In the genomic region with DNA sequence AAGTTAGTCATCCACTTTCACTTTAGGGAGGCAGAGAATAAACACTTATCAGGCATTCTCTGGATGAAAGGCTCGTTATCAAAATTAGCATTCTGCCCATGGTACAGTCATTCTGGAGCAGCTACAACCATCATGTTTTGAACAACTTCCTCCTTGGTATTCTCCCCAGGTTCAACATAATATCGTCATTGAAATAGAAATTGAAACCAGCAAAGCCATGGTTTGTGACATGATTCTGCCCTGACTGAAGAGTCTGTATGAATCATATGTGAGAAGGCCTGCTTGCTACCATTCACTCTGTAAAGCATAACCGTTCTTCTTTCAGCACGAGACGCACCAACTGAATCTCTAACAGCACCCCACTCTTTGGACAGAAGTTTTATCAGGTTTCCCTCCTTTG, we compare ENCODE assay signal across 8 cellular contexts.
DNase-seq lines count a peak whose midpoint lies in the region; ATAC-seq, FAIRE-seq and TF ChIP-seq lines count a peak whose summit lies in the region.

No MANE protein-coding gene starts in this region.

- WGBS in GM12878 (ENCODE audit: insufficient coverage, insufficient replicate concordance, low lambda C conversion rate, missing lambda C conversion rate), result 3% methylated on average over 5 of the region's 5 CpGs
- WGBS in aorta, 2 donors, result 71 to 77% methylated on average over 5 of the region's 5 CpGs

- peak overlapping the region; percentile 63 for H2AFZ ChIP-seq in GM12878 (ENCODE audit: control insufficient read depth, low read depth, low read length)

- no peak for TF ChIP-seq RAD21 in GM12878 (IDR thresholded peaks at IDR 0.05; ENCODE audit: insufficient read depth, low read depth, low read length)

- no TSS peak for BruUV-seq in GM12878 (replicated peaks; lab: Mats Ljungman, UMichigan)

- RAD21 ChIA-PET in GM12878 (lab: Charles Lee; ENCODE audit: unreplicated experiment), result interaction anchor here (1.4 to 2.3 kb wide), 2 partner anchors 129 to 136 kb away, joined by 4 to 16 read pairs; no protein-coding TSS in a partner anchor

- TF ChIP-seq CTCF in GM10266 (IDR thresholded peaks at IDR 0.05; ENCODE audit: control insufficient read depth, insufficient read depth, low read depth, missing control alignments), result no peak
- no peak for TF ChIP-seq CTCF in GM12878 (IDR thresholded peaks at IDR 0.05 in 2 of 3, conservative IDR thresholded peaks at IDR 0.05 in 1 of 3; ENCODE audit: control insufficient read depth in 2 of 3, extremely low read depth in 1 of 3, insufficient read depth in 1 of 3, low read depth in 3 of 3, low read length in 3 of 3)

- H3K27ac ChIP-seq in GM12878 (ENCODE audit: control insufficient read depth, insufficient read depth) (peak overlapping the region; percentile 22), aorta (ENCODE audit: low read depth in 1 of 2, low read length in 2 of 2) (no peak overlapping the region)

- no peak overlapping the region for H3K4me3 ChIP-seq in GM12878
- H3K4me3 ChIP-seq in aorta (ENCODE audit: low read length in 2 of 2), result no peak overlapping the region

- ATAC-seq in GM19455 (IDR thresholded peaks at IDR 0.05; ENCODE audit: unreplicated experiment), result peak; percentile 94
- peak; percentile 98 for ATAC-seq in HG03280 (IDR thresholded peaks at IDR 0.05; ENCODE audit: unreplicated experiment)
- ATAC-seq in GM12878, result peak; percentile 96
- ATAC-seq in aorta (ENCODE audit: low FRiP score), result no peak

- in situ Hi-C loops in GM12878 (cut with MboI), result loop anchor here (10.0 to 25.0 kb wide), 2 partner anchors 321 to 1403 kb away; a partner anchor contains a TSS

- intact Hi-C loops in GM12878 (cut with micrococcal nuclease; ENCODE audit: unreplicated experiment) (loop anchor here (2.0 to 10.0 kb wide), 4 partner anchors 135 to 1408 kb away; no protein-coding TSS in a partner anchor), aorta (cut with DNase I) (loop anchor here in 1 of 2 donors (5.0 kb wide), 1 partner anchor 308 kb away; no protein-coding TSS in a partner anchor)

- H3K9me3 ChIP-seq in GM12878 (replicated peaks; ENCODE audit: control insufficient read depth, insufficient read depth, low read length), result no peaks in the 10 kb centered on the region
- no peaks in the 10 kb centered on the region for H3K9me3 ChIP-seq in aorta (ENCODE audit: control insufficient read depth, low read length)

- peak overlapping the region; percentile 45 for H3K4me2 ChIP-seq in GM12878 (ENCODE audit: control insufficient read depth, insufficient read depth)

- CTCF ChIA-PET in GM12878 (lab: Yijun Ruan, JAX), result interaction anchor here (1.1 to 1.5 kb wide), 3 partner anchors 61 to 136 kb away, joined by 3 to 6 read pairs (median 3); no protein-coding TSS in a partner anchor

- DNase-seq in GM10266 (ENCODE audit: extremely low spot score) (peak; percentile 30), GM12878 (ENCODE audit: low read depth, low spot score) (peak; percentile 64), NCI-H345 (lab: John Stamatoyannopoulos, UW) (no peak), Kasumi-1 (lab: John Stamatoyannopoulos, UW) (no peak), SHP77 (lab: John Stamatoyannopoulos, UW) (no peak), aorta (no peak)

- no peaks in the 10 kb centered on the region for H3K36me3 ChIP-seq in GM12878 (ENCODE audit: control insufficient read depth in 2 of 2, insufficient read depth in 2 of 2, low read length in 1 of 2)
- H3K36me3 ChIP-seq in aorta (ENCODE audit: control insufficient read depth in 1 of 2, insufficient read depth in 2 of 2, low read length in 1 of 2), result no peaks in the 10 kb centered on the region

- H4K20me1 ChIP-seq in GM12878 (ENCODE audit: control insufficient read depth, insufficient read depth), result no peaks in the 10 kb centered on the region

- POLR2A ChIA-PET in GM12878 (lab: Charles Lee), result no interaction called here

- H3K4me1 ChIP-seq in GM12878 (ENCODE audit: control insufficient read depth, insufficient read depth, low read length) (no peaks in the 10 kb centered on the region), aorta (ENCODE audit: control insufficient read depth in 1 of 2, insufficient read depth in 2 of 2, low read length in 2 of 2) (no peaks in the 10 kb centered on the region)

- SMC1A ChIA-PET in GM12878 (lab: Charles Lee; ENCODE audit: uncharacterized antibody, unreplicated experiment), result interaction anchor here (0.9 to 4.0 kb wide), 2 partner anchors 57 to 135 kb away, joined by 3 to 25 read pairs; no protein-coding TSS in a partner anchor

- no peak overlapping the region for H3K9ac ChIP-seq in GM12878 (ENCODE audit: control insufficient read depth, insufficient read depth, low read length)

- 0 out of 4 replicates have a peak, but pooled peaks of 1 of the 2 experiments have one; percentile 33 for TF ChIP-seq EP300 in GM12878 (IDR thresholded peaks at IDR 0.05; ENCODE audit: borderline replicate concordance in 1 of 2, control insufficient read depth in 1 of 2, low read depth in 2 of 2, low read length in 2 of 2)

- peak; percentile 54 for FAIRE-seq in GM12878 (lab: Jason Lieb, UNC)

- TF ChIP-seq POLR2A in GM12878 (IDR thresholded peaks at IDR 0.05; ENCODE audit: low read depth, low read length), result no peak

- H3K27me3 ChIP-seq in GM12878 (replicated peaks in 1 of 2; ENCODE audit: control insufficient read depth in 2 of 2, insufficient read depth in 2 of 2, low read length in 1 of 2), result no peaks in the 10 kb centered on the region
- H3K27me3 ChIP-seq in aorta (ENCODE audit: control insufficient read depth in 1 of 2, insufficient read depth in 2 of 2, low read length in 1 of 2), result no peaks in the 10 kb centered on the region

- H3K79me2 ChIP-seq in GM12878 (ENCODE audit: control insufficient read depth, insufficient read depth, low read length), result no peaks in the 10 kb centered on the region

TF ChIP-seq in GM12878, 131 proteins besides CTCF, POLR2A, EP300 and RAD21 (continues in another document):
- TF ChIP-seq EZH2 (IDR thresholded peaks at IDR 0.05; ENCODE audit: borderline replicate concordance, control insufficient read depth, low read depth, low read length) (no peak), SMAD5 (IDR thresholded peaks at IDR 0.05; ENCODE audit: low read depth) (no peak), GABPA (IDR thresholded peaks at IDR 0.05; ENCODE audit: low read depth) (0 out of 2 replicates have a peak, but pooled peaks have one; percentile 11), IRF4 (IDR thresholded peaks at IDR 0.05; ENCODE audit: low read depth, low read length) (no peak), TARDBP (IDR thresholded peaks at IDR 0.05; ENCODE audit: borderline replicate concordance) (no peak), ZNF274 (IDR thresholded peaks at IDR 0.05; ENCODE audit: insufficient read depth, insufficient read length) (no peak), NFYA (IDR thresholded peaks at IDR 0.05; ENCODE audit: borderline replicate concordance, low read depth, low read length) (no peak), POLR2AphosphoS2 (IDR thresholded peaks at IDR 0.05; ENCODE audit: low read depth, low read length) (no peak), GATAD2B (conservative IDR thresholded peaks at IDR 0.05; ENCODE audit: low read depth) (no peak), ZNF622 (IDR thresholded peaks at IDR 0.05) (no peak)
- TF ChIP-seq, protein P1, sequence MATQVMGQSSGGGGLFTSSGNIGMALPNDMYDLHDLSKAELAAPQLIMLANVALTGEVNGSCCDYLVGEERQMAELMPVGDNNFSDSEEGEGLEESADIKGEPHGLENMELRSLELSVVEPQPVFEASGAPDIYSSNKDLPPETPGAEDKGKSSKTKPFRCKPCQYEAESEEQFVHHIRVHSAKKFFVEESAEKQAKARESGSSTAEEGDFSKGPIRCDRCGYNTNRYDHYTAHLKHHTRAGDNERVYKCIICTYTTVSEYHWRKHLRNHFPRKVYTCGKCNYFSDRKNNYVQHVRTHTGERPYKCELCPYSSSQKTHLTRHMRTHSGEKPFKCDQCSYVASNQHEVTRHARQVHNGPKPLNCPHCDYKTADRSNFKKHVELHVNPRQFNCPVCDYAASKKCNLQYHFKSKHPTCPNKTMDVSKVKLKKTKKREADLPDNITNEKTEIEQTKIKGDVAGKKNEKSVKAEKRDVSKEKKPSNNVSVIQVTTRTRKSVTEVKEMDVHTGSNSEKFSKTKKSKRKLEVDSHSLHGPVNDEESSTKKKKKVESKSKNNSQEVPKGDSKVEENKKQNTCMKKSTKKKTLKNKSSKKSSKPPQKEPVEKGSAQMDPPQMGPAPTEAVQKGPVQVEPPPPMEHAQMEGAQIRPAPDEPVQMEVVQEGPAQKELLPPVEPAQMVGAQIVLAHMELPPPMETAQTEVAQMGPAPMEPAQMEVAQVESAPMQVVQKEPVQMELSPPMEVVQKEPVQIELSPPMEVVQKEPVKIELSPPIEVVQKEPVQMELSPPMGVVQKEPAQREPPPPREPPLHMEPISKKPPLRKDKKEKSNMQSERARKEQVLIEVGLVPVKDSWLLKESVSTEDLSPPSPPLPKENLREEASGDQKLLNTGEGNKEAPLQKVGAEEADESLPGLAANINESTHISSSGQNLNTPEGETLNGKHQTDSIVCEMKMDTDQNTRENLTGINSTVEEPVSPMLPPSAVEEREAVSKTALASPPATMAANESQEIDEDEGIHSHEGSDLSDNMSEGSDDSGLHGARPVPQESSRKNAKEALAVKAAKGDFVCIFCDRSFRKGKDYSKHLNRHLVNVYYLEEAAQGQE (IDR thresholded peaks at IDR 0.05; ENCODE audit: low read depth, low read length), result no peak
- TF ChIP-seq, protein P2, sequence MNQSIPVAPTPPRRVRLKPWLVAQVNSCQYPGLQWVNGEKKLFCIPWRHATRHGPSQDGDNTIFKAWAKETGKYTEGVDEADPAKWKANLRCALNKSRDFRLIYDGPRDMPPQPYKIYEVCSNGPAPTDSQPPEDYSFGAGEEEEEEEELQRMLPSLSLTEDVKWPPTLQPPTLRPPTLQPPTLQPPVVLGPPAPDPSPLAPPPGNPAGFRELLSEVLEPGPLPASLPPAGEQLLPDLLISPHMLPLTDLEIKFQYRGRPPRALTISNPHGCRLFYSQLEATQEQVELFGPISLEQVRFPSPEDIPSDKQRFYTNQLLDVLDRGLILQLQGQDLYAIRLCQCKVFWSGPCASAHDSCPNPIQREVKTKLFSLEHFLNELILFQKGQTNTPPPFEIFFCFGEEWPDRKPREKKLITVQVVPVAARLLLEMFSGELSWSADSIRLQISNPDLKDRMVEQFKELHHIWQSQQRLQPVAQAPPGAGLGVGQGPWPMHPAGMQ (IDR thresholded peaks at IDR 0.05; ENCODE audit: borderline replicate concordance), result no peak

Comparison
In these comparisons a context has a peak if more than half of its experiments do, and no peak if none do; other contexts are left out.
1. DNase-seq: peak in GM10266 (single experiment) and GM12878 (single experiment); none in NCI-H345 (single experiment), Kasumi-1 (0 of 2), SHP77 (0 of 2) and aorta (0 of 2).